Comparison of ENCODE assay signal across 1 cellular context in the genomic region with DNA sequence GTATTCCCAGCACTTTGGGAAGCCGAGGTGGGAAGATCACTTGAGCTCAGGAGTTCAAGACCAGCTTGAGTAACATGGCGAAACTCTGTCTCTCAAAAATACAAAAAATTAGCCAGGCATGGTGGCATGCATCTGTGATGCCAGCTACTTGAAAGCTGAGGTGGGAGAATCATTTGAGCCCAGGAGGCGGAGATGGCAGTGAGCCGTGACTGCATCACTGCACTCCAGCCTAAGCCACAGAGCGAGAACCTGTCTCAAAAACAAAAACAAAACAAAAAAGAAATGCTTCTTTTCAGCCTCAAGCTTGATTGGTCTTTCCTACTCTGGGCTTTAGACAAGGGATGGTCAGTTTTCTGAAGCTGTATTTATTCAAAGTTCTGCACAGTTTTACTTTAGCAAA.
A peak's percentile ranks its signal among the peaks of the same experiment; 100 is the strongest.
TF ChIP-seq lines count a peak whose summit lies in the region.

No MANE protein-coding gene starts in this region.

TF ChIP-seq in GM12878, 131 proteins besides CTCF, POLR2A, EP300 and RAD21:
- TF ChIP-seq FOXK2 (IDR thresholded peaks at IDR 0.05) (no peak), PAX5 (IDR thresholded peaks at IDR 0.05; ENCODE audit: borderline replicate concordance, low read depth, low read length) (peak; percentile 90), RUNX3 (IDR thresholded peaks at IDR 0.05; ENCODE audit: low read length) (peak; percentile 42), NBN (IDR thresholded peaks at IDR 0.05) (no peak), NFIC (IDR thresholded peaks at IDR 0.05; ENCODE audit: low read depth, low read length) (peak; percentile 44; the same call in 1 of the 2 replicates), ZNF687 (IDR thresholded peaks at IDR 0.05) (peak; percentile 26; the same call in 1 of the 2 replicates), CUX1 (IDR thresholded peaks at IDR 0.05; ENCODE audit: insufficient replicate concordance, low read depth, low read length) (peak; percentile 14), IKZF2 (IDR thresholded peaks at IDR 0.05) (peak; percentile 47 to 55; a peak in 2 of 4 replicates), NFXL1 (IDR thresholded peaks at IDR 0.05; ENCODE audit: borderline replicate concordance) (no peak), ZNF24 (IDR thresholded peaks at IDR 0.05) (no peak), FOS (IDR thresholded peaks at IDR 0.05; ENCODE audit: borderline replicate concordance, extremely low read depth, insufficient read length) (no peak), POU2F2 (IDR thresholded peaks at IDR 0.05; ENCODE audit: borderline replicate concordance, low read depth, low read length) (0 out of 3 replicates have a peak, but pooled peaks have one; percentile 19), IKZF1 (conservative IDR thresholded peaks at IDR 0.05) (peak; percentile 53; the same call in 1 of the 2 replicates), SMAD5 (IDR thresholded peaks at IDR 0.05; ENCODE audit: low read depth) (no peak), MTA2 (IDR thresholded peaks at IDR 0.05; ENCODE audit: low read depth) (0 out of 2 replicates have a peak, but pooled peaks have one; percentile 12), MEF2B (IDR thresholded peaks at IDR 0.05; ENCODE audit: partially characterized antibody, poor library complexity, severe bottlenecking) (no peak), GATAD2B (conservative IDR thresholded peaks at IDR 0.05; ENCODE audit: low read depth) (0 out of 2 replicates have a peak, but pooled peaks have one; percentile 17), HDGF (IDR thresholded peaks at IDR 0.05) (no peak), ASH2L (IDR thresholded peaks at IDR 0.05; ENCODE audit: borderline replicate concordance, low read depth) (0 out of 2 replicates have a peak, but pooled peaks have one; percentile 35), TARDBP (IDR thresholded peaks at IDR 0.05; ENCODE audit: borderline replicate concordance) (no peak)
- TF ChIP-seq, protein P1, sequence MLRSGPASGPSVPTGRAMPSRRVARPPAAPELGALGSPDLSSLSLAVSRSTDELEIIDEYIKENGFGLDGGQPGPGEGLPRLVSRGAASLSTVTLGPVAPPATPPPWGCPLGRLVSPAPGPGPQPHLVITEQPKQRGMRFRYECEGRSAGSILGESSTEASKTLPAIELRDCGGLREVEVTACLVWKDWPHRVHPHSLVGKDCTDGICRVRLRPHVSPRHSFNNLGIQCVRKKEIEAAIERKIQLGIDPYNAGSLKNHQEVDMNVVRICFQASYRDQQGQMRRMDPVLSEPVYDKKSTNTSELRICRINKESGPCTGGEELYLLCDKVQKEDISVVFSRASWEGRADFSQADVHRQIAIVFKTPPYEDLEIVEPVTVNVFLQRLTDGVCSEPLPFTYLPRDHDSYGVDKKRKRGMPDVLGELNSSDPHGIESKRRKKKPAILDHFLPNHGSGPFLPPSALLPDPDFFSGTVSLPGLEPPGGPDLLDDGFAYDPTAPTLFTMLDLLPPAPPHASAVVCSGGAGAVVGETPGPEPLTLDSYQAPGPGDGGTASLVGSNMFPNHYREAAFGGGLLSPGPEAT (IDR thresholded peaks at IDR 0.05; ENCODE audit: low read depth): peak; percentile 13; the same call in 1 of the 2 replicates
- TF ChIP-seq, protein P2, sequence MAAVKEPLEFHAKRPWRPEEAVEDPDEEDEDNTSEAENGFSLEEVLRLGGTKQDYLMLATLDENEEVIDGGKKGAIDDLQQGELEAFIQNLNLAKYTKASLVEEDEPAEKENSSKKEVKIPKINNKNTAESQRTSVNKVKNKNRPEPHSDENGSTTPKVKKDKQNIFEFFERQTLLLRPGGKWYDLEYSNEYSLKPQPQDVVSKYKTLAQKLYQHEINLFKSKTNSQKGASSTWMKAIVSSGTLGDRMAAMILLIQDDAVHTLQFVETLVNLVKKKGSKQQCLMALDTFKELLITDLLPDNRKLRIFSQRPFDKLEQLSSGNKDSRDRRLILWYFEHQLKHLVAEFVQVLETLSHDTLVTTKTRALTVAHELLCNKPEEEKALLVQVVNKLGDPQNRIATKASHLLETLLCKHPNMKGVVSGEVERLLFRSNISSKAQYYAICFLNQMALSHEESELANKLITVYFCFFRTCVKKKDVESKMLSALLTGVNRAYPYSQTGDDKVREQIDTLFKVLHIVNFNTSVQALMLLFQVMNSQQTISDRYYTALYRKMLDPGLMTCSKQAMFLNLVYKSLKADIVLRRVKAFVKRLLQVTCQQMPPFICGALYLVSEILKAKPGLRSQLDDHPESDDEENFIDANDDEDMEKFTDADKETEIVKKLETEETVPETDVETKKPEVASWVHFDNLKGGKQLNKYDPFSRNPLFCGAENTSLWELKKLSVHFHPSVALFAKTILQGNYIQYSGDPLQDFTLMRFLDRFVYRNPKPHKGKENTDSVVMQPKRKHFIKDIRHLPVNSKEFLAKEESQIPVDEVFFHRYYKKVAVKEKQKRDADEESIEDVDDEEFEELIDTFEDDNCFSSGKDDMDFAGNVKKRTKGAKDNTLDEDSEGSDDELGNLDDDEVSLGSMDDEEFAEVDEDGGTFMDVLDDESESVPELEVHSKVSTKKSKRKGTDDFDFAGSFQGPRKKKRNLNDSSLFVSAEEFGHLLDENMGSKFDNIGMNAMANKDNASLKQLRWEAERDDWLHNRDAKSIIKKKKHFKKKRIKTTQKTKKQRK (IDR thresholded peaks at IDR 0.05; ENCODE audit: low read depth, low read length): no peak
